In genomic region chr2:172434821-172435607, GRCh38 we compare ENCODE assay signal across 8 cellular contexts.
DNase-seq lines count a peak whose midpoint lies in the region; ATAC-seq lines count a peak whose summit lies in the region.

No MANE protein-coding gene starts in this region.

- ATAC-seq in HG02973 (IDR thresholded peaks at IDR 0.05; ENCODE audit: unreplicated experiment) = no peak

- DNase-seq in activated gamma-delta T cell treated with Interleukin-2 at 50 U/mL for 16 hours (peak; percentile 71), activated gamma-delta T cell (lab: John Stamatoyannopoulos, UW) (no peak), NCI-H510A treated with DMSO at 0.1 percent for 48 hours (lab: John Stamatoyannopoulos, UW) (peak; percentile 68), NCI-H69 (lab: John Stamatoyannopoulos, UW) (no peak)
- DNase-seq in central memory CD4-positive, alpha-beta T cell = peak; percentile 80
- DNase-seq in stimulated activated naive CD4-positive, alpha-beta T cell treated with Interleukin-2 at 50 U/mL for 16 hours (lab: John Stamatoyannopoulos, UW) = peak; percentile 6
- DNase-seq in stimulated activated CD4-positive, alpha-beta T cell treated with anti-CD3 and anti-CD28 coated beads, Interleukin-2, amount 100 ng/mL, for 48 hours = no peak

Comparison
In these comparisons a context has a peak if more than half of its experiments do, and no peak if none do; other contexts are left out.
1. DNase-seq: peak in activated gamma-delta T cell treated with Interleukin-2 at 50 U/mL for 16 hours (single experiment), NCI-H510A treated with DMSO at 0.1 percent for 48 hours (single experiment), central memory CD4-positive, alpha-beta T cell (single experiment) and stimulated activated naive CD4-positive, alpha-beta T cell treated with Interleukin-2 at 50 U/mL for 16 hours (single experiment); none in activated gamma-delta T cell (single experiment), NCI-H69 (single experiment) and stimulated activated CD4-positive, alpha-beta T cell treated with anti-CD3 and anti-CD28 coated beads, Interleukin-2, amount 100 ng/mL, for 48 hours (0 of 2).